ENCODE assay signal across 9 cellular contexts in the genomic region with DNA sequence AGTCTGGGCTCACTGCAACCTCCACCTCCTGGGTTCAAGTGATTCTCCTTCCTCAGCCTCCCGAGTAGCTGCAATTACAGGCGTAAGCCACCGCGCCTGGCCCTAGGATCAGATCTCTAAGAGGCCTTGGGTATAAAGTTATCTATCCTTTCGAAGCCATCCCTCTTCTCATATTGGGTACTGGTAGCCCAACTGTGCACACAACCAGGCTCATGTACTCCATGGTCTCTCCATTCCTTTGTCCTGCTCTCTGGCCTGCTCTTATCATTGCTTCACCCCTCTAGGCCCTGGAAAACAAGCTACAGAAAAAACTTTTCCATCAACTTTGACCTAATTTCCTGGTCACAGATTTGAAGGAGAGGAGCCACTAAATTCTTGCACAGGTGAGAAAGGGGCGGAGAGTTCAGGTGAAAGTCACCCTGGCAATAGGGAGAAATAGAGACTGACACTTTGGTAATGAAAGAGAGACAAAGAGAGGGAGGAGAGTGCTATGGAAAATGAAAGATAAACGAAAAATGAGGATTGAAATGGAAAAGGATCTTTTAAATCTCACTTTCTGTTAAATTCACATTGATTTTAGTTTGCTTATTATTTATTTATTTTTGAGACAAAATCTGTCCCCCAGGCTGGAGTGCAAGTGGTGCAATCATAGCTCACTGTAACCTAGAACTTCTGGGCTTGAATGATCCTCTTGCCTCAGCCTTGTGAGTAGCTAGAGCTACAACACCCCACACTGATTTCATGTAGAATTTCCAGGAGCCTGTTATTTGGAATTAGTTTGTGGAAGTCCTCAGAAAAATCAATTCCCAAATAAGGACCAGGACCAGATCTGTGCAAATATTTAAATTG. TPM values are rescaled to one million over a fixed set of nuclear protein-coding genes. Genes with fewer than 3 reads are reported as not detected.
A peak's percentile ranks its signal among the peaks of the same experiment; 100 is the strongest.
DNase-seq lines count a peak whose midpoint lies in the region; ATAC-seq, FAIRE-seq and TF ChIP-seq lines count a peak whose summit lies in the region.
"Had no signal": no experiment of that assay in that cellular context is flagged by ENCODE, and none has a peak within 500 bp of the region (broad histone marks: within the 10 kb centered on the region; RNA-seq: fewer than 3 reads in every experiment).

No MANE protein-coding gene starts in this region.

- H2BK120ac ChIP-seq in mesendoderm (ENCODE audit: low read depth, low read length), result no peak overlapping the region

- no peak overlapping the region for H2BK5ac ChIP-seq in mesendoderm (ENCODE audit: low read length)

- no peak overlapping the region for H3K4me3 Mint-ChIP-seq in activated naive CD4-positive, alpha-beta T cell treated with anti-CD3 and anti-CD28 coated beads, Interleukin-2, amount 50 U/mL, for 24 hours
- H3K4me3 Mint-ChIP-seq in brain, result peak overlapping the region; percentile 89 to 99 (median 98)

- H3K4me2 ChIP-seq in mesendoderm (ENCODE audit: low read length), result no peak overlapping the region

- H3K79me2 ChIP-seq in mesendoderm (ENCODE audit: control insufficient read depth, insufficient read depth, low read length), result no peaks in the 10 kb centered on the region

- no peaks in the 10 kb centered on the region for H3K9me3 ChIP-seq in uterus

- DNase-seq in activated naive CD4-positive, alpha-beta T cell treated with anti-CD3 and anti-CD28 coated beads, Interleukin-2, amount 50 U/mL, for 72 hours (ENCODE audit: low spot score in 2 of 2), result no peak
- DNase-seq in mesendoderm (peak; percentile 67), uterus (peak; percentile 16 to 44), foreskin keratinocyte (no peak), urothelium cell line (ENCODE audit: low spot score) (no peak), head of caudate nucleus (no peak)

- no peak overlapping the region for H2BK15ac ChIP-seq in mesendoderm (replicated peaks; ENCODE audit: low read depth)

- FAIRE-seq in urothelium cell line (lab: Jason Lieb, UNC), result no peak
- FAIRE-seq: colon had no signal

- H3K9me3 Mint-ChIP-seq in activated naive CD4-positive, alpha-beta T cell treated with anti-CD3 and anti-CD28 coated beads, Interleukin-2, amount 50 U/mL, for 24 hours, result no peaks in the 10 kb centered on the region
- peaks cover 0 to 2% of the 10 kb centered on the region in 2 donors for H3K9me3 Mint-ChIP-seq in activated naive CD4-positive, alpha-beta T cell treated with anti-CD3 and anti-CD28 coated beads, Interleukin-2, amount 50 U/mL, for 72 hours
- H3K9me3 Mint-ChIP-seq in brain, result peaks cover 0 to 6% (median 0%) of the 10 kb centered on the region in 5 experiments

- H3K36me3 ChIP-seq in mesendoderm (ENCODE audit: control insufficient read depth, insufficient read depth, low read length) (no peaks in the 10 kb centered on the region), uterus (peaks cover 0 to 3% of the 10 kb centered on the region in 2 donors)

- ATAC-seq in activated naive CD4-positive, alpha-beta T cell treated with anti-CD3 and anti-CD28 coated beads, Interleukin-2, amount 50 U/mL, for 72 hours, result no peak
- no peak for ATAC-seq in foreskin keratinocyte

- H3K27ac Mint-ChIP-seq in activated naive CD4-positive, alpha-beta T cell treated with anti-CD3 and anti-CD28 coated beads, Interleukin-2, amount 50 U/mL, for 24 hours, result peak overlapping the region; percentile 92
- H3K27ac Mint-ChIP-seq in activated naive CD4-positive, alpha-beta T cell treated with anti-CD3 and anti-CD28 coated beads, Interleukin-2, amount 50 U/mL, for 72 hours, result no peak overlapping the region
- H3K27ac Mint-ChIP-seq in brain, result peak overlapping the region; percentile 64 to 99 (median 87)

- no peak overlapping the region for H4K5ac ChIP-seq in mesendoderm (ENCODE audit: low read length)

- H3K4me1 Mint-ChIP-seq in activated naive CD4-positive, alpha-beta T cell treated with anti-CD3 and anti-CD28 coated beads, Interleukin-2, amount 50 U/mL, for 24 hours, result peaks cover 59% of the 10 kb centered on the region
- H3K4me1 Mint-ChIP-seq in brain, result peaks cover 72% of the 10 kb centered on the region

- H2AK5ac ChIP-seq in mesendoderm (ENCODE audit: low read length), result no peak overlapping the region

- H3K4me3 ChIP-seq in mesendoderm (ENCODE audit: low read length) (no peak overlapping the region), uterus (no peak overlapping the region)

- no peaks in the 10 kb centered on the region for H3K27me3 Mint-ChIP-seq in activated naive CD4-positive, alpha-beta T cell treated with anti-CD3 and anti-CD28 coated beads, Interleukin-2, amount 50 U/mL, for 24 hours
- peaks cover 29% of the 10 kb centered on the region for H3K27me3 Mint-ChIP-seq in brain

- no peak overlapping the region for H3K18ac ChIP-seq in mesendoderm (ENCODE audit: low read length)

- no peak overlapping the region for H3K9ac ChIP-seq in mesendoderm (ENCODE audit: low read length)

- H3K4me1 ChIP-seq in mesendoderm (ENCODE audit: control insufficient read depth, low read depth, low read length), result no peaks in the 10 kb centered on the region
- H3K4me1 ChIP-seq in uterus, result no peaks in the 10 kb centered on the region
- peaks cover 14% of the 10 kb centered on the region for H3K4me1 ChIP-seq in foreskin keratinocyte

- intact Hi-C loops in uterus (cut with DNase I; ENCODE audit: low total_unique reads), result no loop called here
- intact Hi-C loops in head of caudate nucleus (cut with DNase I), result no loop called here

- H3K27ac ChIP-seq in mesendoderm (ENCODE audit: low read depth, low read length) (no peak overlapping the region), uterus (peak overlapping the region; percentile 96 to 100), foreskin keratinocyte (no peak overlapping the region)

- no peak overlapping the region for H3K23ac ChIP-seq in mesendoderm (ENCODE audit: low read length)

- H3K4ac ChIP-seq in mesendoderm (ENCODE audit: low read depth, low read length), result no peak overlapping the region

- H3K27me3 ChIP-seq in mesendoderm (ENCODE audit: insufficient read depth, low read length, poor library complexity) (no peaks in the 10 kb centered on the region), uterus (no peaks in the 10 kb centered on the region), foreskin keratinocyte (no peaks in the 10 kb centered on the region)

- H3K36me3 Mint-ChIP-seq in activated naive CD4-positive, alpha-beta T cell treated with anti-CD3 and anti-CD28 coated beads, Interleukin-2, amount 50 U/mL, for 24 hours, result peaks cover 27% of the 10 kb centered on the region
- peaks cover 31 to 36% of the 10 kb centered on the region in 2 donors for H3K36me3 Mint-ChIP-seq in activated naive CD4-positive, alpha-beta T cell treated with anti-CD3 and anti-CD28 coated beads, Interleukin-2, amount 50 U/mL, for 72 hours
- H3K36me3 Mint-ChIP-seq in brain, result peaks cover 51% of the 10 kb centered on the region

- TF ChIP-seq POLR2A in uterus (IDR thresholded peaks at IDR 0.05), result no peak

- no peaks in the 10 kb centered on the region for H3K79me1 ChIP-seq in mesendoderm (ENCODE audit: low read length)

- H4K8ac ChIP-seq in mesendoderm (ENCODE audit: low read depth, low read length), result no peak overlapping the region

- H3K56ac ChIP-seq in mesendoderm (ENCODE audit: low read length), result peak overlapping the region; percentile 25

- WGBS in mesendoderm (ENCODE audit: extremely low coverage, insufficient coverage, low lambda C conversion rate), result 100% methylated on average over 1 of the region's 7 CpGs

- no peak for TF ChIP-seq CTCF in brain (conservative IDR thresholded peaks at IDR 0.05)
- TF ChIP-seq CTCF in uterus (IDR thresholded peaks at IDR 0.05), result no peak
- TF ChIP-seq CTCF in foreskin keratinocyte (conservative IDR thresholded peaks at IDR 0.05), result no peak

RNA-seq across cellular contexts. Expression of gene TXNIP, which starts 5.9 kb away (rescaled TPM):
- total RNA-seq in activated naive CD4-positive, alpha-beta T cell treated with anti-CD3 and anti-CD28 coated beads, Interleukin-2, amount 50 U/mL, for 72 hours, result 100 to 1,000 TPM in 1 of 2 donors, 10 to 100 TPM in 1; 67.9 to 120 TPM
- 115 TPM for polyA plus RNA-seq in brain (ENCODE audit: insufficient read depth, low read depth, low replicate concordance)
- 2.3 TPM for polyA plus RNA-seq in mesendoderm (2013, experiment 1 of 2)
- 2.0 TPM for polyA plus RNA-seq in mesendoderm (2013, experiment 2 of 2)
- 1,000 to 10,000 TPM in 3 of 4 donors, 100 to 1,000 TPM in 1; 731 to 1,940 (median 1,478) TPM for total RNA-seq in uterus
- 16.2 and 17.2 TPM in 2 replicates for total RNA-seq in foreskin keratinocyte
- polyA plus RNA-seq in foreskin keratinocyte, result 7.4 and 9.6 TPM in 2 replicates

RNA-seq across cellular contexts. Expression of gene POLR3GL, which starts 26.0 kb away (rescaled TPM):
- total RNA-seq in activated naive CD4-positive, alpha-beta T cell treated with anti-CD3 and anti-CD28 coated beads, Interleukin-2, amount 50 U/mL, for 72 hours, result 10 to 100 TPM; 22.0 to 31.9 TPM
- 47.1 TPM for polyA plus RNA-seq in brain (ENCODE audit: insufficient read depth, low read depth, low replicate concordance)
- 2.9 TPM for polyA plus RNA-seq in mesendoderm (2013, experiment 1 of 2)
- 3.3 TPM for polyA plus RNA-seq in mesendoderm (2013, experiment 2 of 2)
- total RNA-seq in uterus, result 10 to 100 TPM in 2 of 4 donors, 1 to 10 TPM in 2; 3.3 to 28.1 (median 8.6) TPM
- total RNA-seq in foreskin keratinocyte, result 16.4 and 17.5 TPM in 2 replicates
- 22.6 and 22.9 TPM in 2 replicates for polyA plus RNA-seq in foreskin keratinocyte

RNA-seq across cellular contexts. Expression of gene ANKRD34A, which starts 26.1 kb away (rescaled TPM):
- total RNA-seq in activated naive CD4-positive, alpha-beta T cell treated with anti-CD3 and anti-CD28 coated beads, Interleukin-2, amount 50 U/mL, for 72 hours, result 1 to 10 TPM; 5.4 to 9.1 TPM
- polyA plus RNA-seq in brain (ENCODE audit: insufficient read depth, low read depth, low replicate concordance), result 7.3 TPM
- polyA plus RNA-seq in mesendoderm (2013, experiment 1 of 2), result 0.11 TPM
- 0.13 TPM for polyA plus RNA-seq in mesendoderm (2013, experiment 2 of 2)
- total RNA-seq in uterus, result 1 to 10 TPM in 1 of 4 donors, under 1 TPM in 3; 0.26 to 5.0 (median 0.61) TPM
- 1.0 and 1.1 TPM in 2 replicates for total RNA-seq in foreskin keratinocyte
- polyA plus RNA-seq in foreskin keratinocyte, result 1.2 TPM in 2 replicates

RNA-seq across cellular contexts. Expression of gene HJV, which starts 31.1 kb away (rescaled TPM):
- not detected for total RNA-seq in activated naive CD4-positive, alpha-beta T cell treated with anti-CD3 and anti-CD28 coated beads, Interleukin-2, amount 50 U/mL, for 72 hours
- polyA plus RNA-seq in brain (ENCODE audit: insufficient read depth, low read depth, low replicate concordance) (not detected), foreskin keratinocyte (not detected in 2 replicates)
- polyA plus RNA-seq in mesendoderm (2013, experiment 1 of 2), result 0.08 TPM
- polyA plus RNA-seq in mesendoderm (2013, experiment 2 of 2), result 0.07 TPM
- total RNA-seq in uterus (not detected), foreskin keratinocyte (not detected in 2 replicates)

RNA-seq across cellular contexts. Expression of gene LIX1L, which starts 32.7 kb away (rescaled TPM):
- 10 to 100 TPM; 47.9 to 50.1 TPM for total RNA-seq in activated naive CD4-positive, alpha-beta T cell treated with anti-CD3 and anti-CD28 coated beads, Interleukin-2, amount 50 U/mL, for 72 hours
- polyA plus RNA-seq in brain (ENCODE audit: insufficient read depth, low read depth, low replicate concordance), result 23.2 TPM
- polyA plus RNA-seq in mesendoderm (2013, experiment 1 of 2), result 2.8 TPM
- polyA plus RNA-seq in mesendoderm (2013, experiment 2 of 2), result 2.7 TPM
- total RNA-seq in uterus, result 10 to 100 TPM; 12.3 to 69.0 (median 32.2) TPM
- total RNA-seq in foreskin keratinocyte, result 18.8 and 21.7 TPM in 2 replicates
- polyA plus RNA-seq in foreskin keratinocyte, result 11.7 TPM in 2 replicates

Comparison
In these comparisons a context has a peak if more than half of its experiments do, and no peak if none do; other contexts are left out.
1. H3K27ac Mint-ChIP-seq: peak in activated naive CD4-positive, alpha-beta T cell treated with anti-CD3 and anti-CD28 coated beads, Interleukin-2, amount 50 U/mL, for 24 hours (single experiment) and brain (5 of 5); none in activated naive CD4-positive, alpha-beta T cell treated with anti-CD3 and anti-CD28 coated beads, Interleukin-2, amount 50 U/mL, for 72 hours (0 of 2).
2. DNase-seq: peak in mesendoderm (single experiment) and uterus (2 of 2); none in activated naive CD4-positive, alpha-beta T cell treated with anti-CD3 and anti-CD28 coated beads, Interleukin-2, amount 50 U/mL, for 72 hours (0 of 2), foreskin keratinocyte (0 of 2), urothelium cell line (single experiment) and head of caudate nucleus (0 of 42).
3. H3K27ac ChIP-seq: peak in uterus (2 of 2); none in mesendoderm (single experiment) and foreskin keratinocyte (single experiment).
4. RNA of gene TXNIP, which starts 5.9 kb away (total RNA-seq): 731 to 1,940 TPM in uterus; 67.9 to 120 TPM in activated naive CD4-positive, alpha-beta T cell treated with anti-CD3 and anti-CD28 coated beads, Interleukin-2, amount 50 U/mL, for 72 hours and 16.2 to 17.2 TPM in foreskin keratinocyte; every median in the first group is over 4 times any median in the second.